ENCODE assay signal across 1 cellular context in genomic region chr17:64783556-64784352, GRCh38.
TF ChIP-seq lines count a peak whose summit lies in the region.

No MANE protein-coding gene starts in this region.

TF ChIP-seq in WTC11, 78 proteins besides CTCF, POLR2A, EP300 and RAD21 (continued from another document):
- TF ChIP-seq NFATC4 (CRISPR knock-in tag; IDR thresholded peaks at IDR 0.05) (no peak), NR2C2 (CRISPR knock-in tag; IDR thresholded peaks at IDR 0.05) (no peak), TCF7 (CRISPR knock-in tag; IDR thresholded peaks at IDR 0.05; ENCODE audit: low read depth) (no peak), NFYB (CRISPR knock-in tag; conservative IDR thresholded peaks at IDR 0.05; ENCODE audit: low read depth) (no peak), ATF3 (CRISPR knock-in tag; conservative IDR thresholded peaks at IDR 0.05) (no peak), ZSCAN18 (CRISPR knock-in tag; IDR thresholded peaks at IDR 0.05) (no peak), FOXK1 (CRISPR knock-in tag; IDR thresholded peaks at IDR 0.05) (no peak), NFE2L1 (CRISPR knock-in tag; IDR thresholded peaks at IDR 0.05) (no peak), GRHL2 (CRISPR knock-in tag; IDR thresholded peaks at IDR 0.05; ENCODE audit: insufficient replicate concordance, severe bottlenecking) (no peak), USF1 (CRISPR knock-in tag; IDR thresholded peaks at IDR 0.05) (no peak)
